8 cellular contexts compared by ENCODE assay signal in the genomic region with DNA sequence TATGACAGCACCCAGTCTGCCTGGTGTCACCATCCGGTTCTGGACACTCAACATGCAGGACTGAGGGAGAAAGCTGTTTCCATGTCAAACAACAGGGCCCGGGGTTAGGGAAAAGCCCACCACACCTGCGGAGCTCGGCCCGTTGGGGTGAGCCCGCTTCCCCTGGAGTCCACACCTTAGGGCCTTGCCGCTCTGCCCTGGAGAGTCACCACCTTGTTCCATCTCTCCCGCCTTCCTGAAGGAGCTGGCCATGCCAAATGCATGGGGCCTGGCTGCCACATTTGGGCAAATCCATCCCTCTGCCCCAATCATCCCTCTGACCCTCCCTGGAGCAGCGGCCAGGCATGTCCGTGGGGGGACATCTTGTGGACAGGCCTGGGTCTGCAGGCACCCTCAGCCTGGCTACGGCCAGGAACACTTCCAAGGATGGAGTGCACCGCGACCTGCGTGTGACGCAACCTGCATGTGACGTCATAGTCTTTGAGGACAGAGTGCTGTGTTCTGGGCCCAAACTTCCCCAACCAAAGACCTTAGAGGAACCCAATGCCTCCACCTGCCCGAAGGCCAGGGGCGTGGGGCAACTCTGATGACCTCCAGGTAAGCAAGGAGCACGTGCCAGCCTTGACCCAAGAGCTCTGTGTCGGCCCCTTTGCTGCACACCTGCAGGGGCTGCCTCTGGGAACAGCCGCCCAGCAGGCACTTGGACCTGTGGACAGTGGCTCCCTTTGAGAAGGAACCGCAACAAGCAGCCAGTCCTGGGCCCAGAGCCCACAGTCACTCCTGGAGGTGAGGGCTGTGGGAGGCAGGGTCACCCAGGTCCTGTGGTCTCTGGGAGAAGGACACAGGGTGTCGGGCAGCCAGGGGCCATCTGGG. TPM values are rescaled to one million over a fixed set of nuclear protein-coding genes. Genes with fewer than 3 reads are reported as not detected.
DNase-seq lines count a peak whose midpoint lies in the region; ATAC-seq and TF ChIP-seq lines count a peak whose summit lies in the region.

No MANE protein-coding gene starts in this region.

- H3K27ac ChIP-seq in right atrium auricular region, result peak overlapping the region; percentile 82 to 86
- H3K27ac ChIP-seq in spleen, result peak overlapping the region in 1 of 8 donors; percentile 69

- no peaks in the 10 kb centered on the region for H3K27me3 ChIP-seq in right atrium auricular region
- H3K27me3 ChIP-seq in spleen (replicated peaks in 1 of 7), result no peaks in the 10 kb centered on the region

- no peak for ATAC-seq in activated naive CD4-positive, alpha-beta T cell treated with anti-CD3 and anti-CD28 coated beads, Interleukin-2, amount 50 U/mL, for 72 hours
- no peak for ATAC-seq in GM18858 (IDR thresholded peaks at IDR 0.05; ENCODE audit: unreplicated experiment)

- H3K9me3 ChIP-seq in right atrium auricular region (no peaks in the 10 kb centered on the region), spleen (no peaks in the 10 kb centered on the region)

- no peak for TF ChIP-seq POLR2A in spleen (IDR thresholded peaks at IDR 0.05)

- H3K4me1 ChIP-seq in right atrium auricular region (peaks cover 0 to 42% of the 10 kb centered on the region in 2 donors), spleen (peaks cover 24 to 64% (median 43%) of the 10 kb centered on the region in 6 donors)

- H3K36me3 ChIP-seq in right atrium auricular region (no peaks in the 10 kb centered on the region), spleen (peaks cover 0 to 32% (median 0%) of the 10 kb centered on the region in 6 donors)

- intact Hi-C loops in spleen (cut with DNase I; ENCODE audit: low total_unique reads), result no loop called here

- no peaks in the 10 kb centered on the region for H3K9me3 Mint-ChIP-seq in activated naive CD4-positive, alpha-beta T cell treated with anti-CD3 and anti-CD28 coated beads, Interleukin-2, amount 50 U/mL, for 72 hours

- H3K27ac Mint-ChIP-seq in activated naive CD4-positive, alpha-beta T cell treated with anti-CD3 and anti-CD28 coated beads, Interleukin-2, amount 50 U/mL, for 72 hours, result peak overlapping the region; percentile 69 to 90

- H3K4me3 ChIP-seq in right atrium auricular region (peak overlapping the region; percentile 63 to 64), spleen (peak overlapping the region in 3 of 8 donors; percentile 55 to 82 (median 63))

- H3K36me3 Mint-ChIP-seq in activated naive CD4-positive, alpha-beta T cell treated with anti-CD3 and anti-CD28 coated beads, Interleukin-2, amount 50 U/mL, for 72 hours, result no peaks in the 10 kb centered on the region

- DNase-seq in CD1c-positive myeloid dendritic cell (ENCODE audit: extremely low spot score), result peak; percentile 37
- peak; percentile 38 for DNase-seq in HT1080 (ENCODE audit: low read depth)
- DNase-seq in activated naive CD4-positive, alpha-beta T cell treated with anti-CD3 and anti-CD28 coated beads, Interleukin-2, amount 50 U/mL, for 72 hours (ENCODE audit: low spot score in 2 of 2), result no peak
- DNase-seq in right atrium auricular region (ENCODE audit: low spot score), result peak; percentile 71
- no peak for DNase-seq in spleen
- DNase-seq in activated effector memory CD4-positive, alpha-beta T cell treated with anti-CD3 and anti-CD28 coated beads, Interleukin-2, amount 50 U/mL, for 16 hours, result no peak
- no peak for DNase-seq in ureter (ENCODE audit: low spot score)

- peak; percentile 52 to 67 for TF ChIP-seq CTCF in right atrium auricular region (IDR thresholded peaks at IDR 0.05)
- TF ChIP-seq CTCF in spleen (IDR thresholded peaks at IDR 0.05 in 8 of 11, conservative IDR thresholded peaks at IDR 0.05 in 3 of 11), result peak in 9 of 11 experiments; percentile 4 to 51 (median 28)

- 74 to 84% (median 81%) methylated on average over 7 to 23 of the region's 23 CpGs for WGBS in spleen, 5 donors

RNA-seq across cellular contexts. Expression of gene CABLES2, which starts 1.7 kb away (rescaled TPM):
- total RNA-seq in HT1080 (2014; rRNA removed; shearing (Covaris generic)), result 2.9 and 3.3 TPM in 2 replicates
- 3.4 and 3.5 TPM in 2 replicates for polyA plus RNA-seq in HT1080 (2015; cell fraction: cytosol; rRNA removed)
- 1.3 and 1.7 TPM in 2 replicates for polyA plus RNA-seq in HT1080 (2015; cell fraction: nucleus; rRNA removed)
- total RNA-seq in activated naive CD4-positive, alpha-beta T cell treated with anti-CD3 and anti-CD28 coated beads, Interleukin-2, amount 50 U/mL, for 72 hours, result 1 to 10 TPM; 5.8 to 6.4 TPM
- total RNA-seq in right atrium auricular region, result 10 to 100 TPM; 10.8 to 17.7 TPM
- total RNA-seq in spleen, result 1 to 10 TPM; 3.9 to 5.9 (median 4.1) TPM
- polyA plus RNA-seq in spleen, result 1 to 10 TPM; 2.0 to 2.7 (median 2.4) TPM
- total RNA-seq in ureter, result 4.0 TPM

RNA-seq across cellular contexts. Expression of gene RPS21, which starts 18.4 kb away (rescaled TPM):
- 2,418 and 4,004 TPM in 2 replicates for total RNA-seq in HT1080 (2014; rRNA removed; shearing (Covaris generic))
- 4,730 and 10,179 TPM in 2 replicates for polyA plus RNA-seq in HT1080 (2015; cell fraction: cytosol; rRNA removed)
- 1,191 and 1,926 TPM in 2 replicates for polyA plus RNA-seq in HT1080 (2015; cell fraction: nucleus; rRNA removed)
- 1,000 to 10,000 TPM; 2,243 to 2,653 TPM for total RNA-seq in activated naive CD4-positive, alpha-beta T cell treated with anti-CD3 and anti-CD28 coated beads, Interleukin-2, amount 50 U/mL, for 72 hours
- total RNA-seq in right atrium auricular region (1,000 to 10,000 TPM; 1,510 to 1,937 TPM), spleen (1,000 to 10,000 TPM; 1,168 to 3,909 (median 1,666) TPM), ureter (1,691 TPM)
- polyA plus RNA-seq in spleen, result over 10,000 TPM in 2 of 3 donors, 1,000 to 10,000 TPM in 1; 9,792 to 11,722 (median 10,372) TPM

RNA-seq across cellular contexts. Expression of gene RBBP8NL, which starts 22.0 kb away (rescaled TPM):
- total RNA-seq in HT1080 (2014; rRNA removed; shearing (Covaris generic)), result not detected in 2 replicates
- polyA plus RNA-seq in HT1080 (2015; cell fraction: cytosol; rRNA removed), result not detected in 2 replicates
- polyA plus RNA-seq in HT1080 (2015; cell fraction: nucleus; rRNA removed), result not detected in 2 replicates
- total RNA-seq in activated naive CD4-positive, alpha-beta T cell treated with anti-CD3 and anti-CD28 coated beads, Interleukin-2, amount 50 U/mL, for 72 hours, result not detected
- total RNA-seq in right atrium auricular region, result not detected
- total RNA-seq in spleen, result not detected
- under 1 TPM in 1 of 3 donors, not detected in 2; 0.03 TPM for polyA plus RNA-seq in spleen
- 11.4 TPM for total RNA-seq in ureter

RNA-seq across cellular contexts. Expression of gene LAMA5, which starts 38.2 kb away (rescaled TPM):
- total RNA-seq in HT1080 (2014; rRNA removed; shearing (Covaris generic)), result 12.1 and 20.1 TPM in 2 replicates
- polyA plus RNA-seq in HT1080 (2015; cell fraction: cytosol; rRNA removed), result 13.4 and 16.2 TPM in 2 replicates
- polyA plus RNA-seq in HT1080 (2015; cell fraction: nucleus; rRNA removed), result 181 and 184 TPM in 2 replicates
- under 1 TPM; 0.36 to 0.95 TPM for total RNA-seq in activated naive CD4-positive, alpha-beta T cell treated with anti-CD3 and anti-CD28 coated beads, Interleukin-2, amount 50 U/mL, for 72 hours
- total RNA-seq in right atrium auricular region (10 to 100 TPM; 61.1 to 69.4 TPM), spleen (100 to 1,000 TPM in 4 of 7 donors, 10 to 100 TPM in 3; 69.8 to 203 (median 108) TPM), ureter (433 TPM)
- polyA plus RNA-seq in spleen, result 100 to 1,000 TPM in 2 of 3 donors, 10 to 100 TPM in 1; 46.5 to 266 (median 128) TPM

Comparison
In these comparisons a context has a peak if more than half of its experiments do, and no peak if none do; other contexts are left out.
1. DNase-seq: peak in CD1c-positive myeloid dendritic cell (single experiment), HT1080 (single experiment) and right atrium auricular region (single experiment); none in activated naive CD4-positive, alpha-beta T cell treated with anti-CD3 and anti-CD28 coated beads, Interleukin-2, amount 50 U/mL, for 72 hours (0 of 2), spleen (single experiment), activated effector memory CD4-positive, alpha-beta T cell treated with anti-CD3 and anti-CD28 coated beads, Interleukin-2, amount 50 U/mL, for 16 hours (single experiment) and ureter (single experiment).
2. RNA of gene RBBP8NL, which starts 22.0 kb away (total RNA-seq): 11.4 TPM in ureter (single experiment); not detected in activated naive CD4-positive, alpha-beta T cell treated with anti-CD3 and anti-CD28 coated beads, Interleukin-2, amount 50 U/mL, for 72 hours, not detected in HT1080, not detected in right atrium auricular region and not detected in spleen; every median in the first group is over 10 times any median in the second.